In genomic region chr3:129942296-129942695, GRCh38 we compare ENCODE assay signal across 8 cellular contexts. TPM values are rescaled to one million over a fixed set of nuclear protein-coding genes. Genes with fewer than 3 reads are reported as not detected.
DNase-seq lines count a peak whose midpoint lies in the region; ATAC-seq and TF ChIP-seq lines count a peak whose summit lies in the region.

No MANE protein-coding gene starts in this region.

- CTCF ChIA-PET in activated CD4-positive, alpha-beta memory T cell treated with anti-CD3 and anti-CD28 coated beads, Interleukin-2, amount 10 ng/mL, durations not matched to agents 7 days and 5 days (lab: Charles Lee), result interaction anchor here (0.7 to 4.1 kb wide), 9 partner anchors 8 to 311 kb away, joined by 3 to 32 read pairs (median 6); partner anchors contain the start of gene TMCC1

- DNase-seq in EL, result peak; percentile 59
- peak; percentile 12 for DNase-seq in HFFc6
- peak; percentile 4 for DNase-seq in NCI-H2227 treated with DMSO at 0.1 percent for 48 hours (lab: John Stamatoyannopoulos, UW)
- peak; percentile 36 for DNase-seq in activated CD4-positive, alpha-beta memory T cell treated with anti-CD3 and anti-CD28 coated beads, Interleukin-2, amount 10 ng/mL, durations not matched to agents 7 days and 5 days
- DNase-seq in esophagus muscularis mucosa (ENCODE audit: extremely low spot score), result no peak
- DNase-seq in mucosa of gallbladder (ENCODE audit: low spot score), result peak; percentile 58
- peak; percentile 26 to 74 for DNase-seq in tibial nerve (ENCODE audit: low spot score in 2 of 2)

- H3K4me3 ChIP-seq in esophagus muscularis mucosa, result no peak overlapping the region
- no peak overlapping the region for H3K4me3 ChIP-seq in tibial nerve

- H3K27me3 ChIP-seq in esophagus muscularis mucosa (peaks cover 0 to 3% (median 0%) of the 10 kb centered on the region in 4 donors), tibial nerve (no peaks in the 10 kb centered on the region)

- H3K27me3 Mint-ChIP-seq in HFFc6 (ENCODE audit: insufficient read depth), result peaks cover 17% of the 10 kb centered on the region
- peaks cover 8% of the 10 kb centered on the region for H3K27me3 Mint-ChIP-seq in activated CD4-positive, alpha-beta memory T cell treated with anti-CD3 and anti-CD28 coated beads, Interleukin-2, amount 10 ng/mL, durations not matched to agents 7 days and 5 days

- TF ChIP-seq EP300 in esophagus muscularis mucosa (IDR thresholded peaks at IDR 0.05) (no peak), tibial nerve (IDR thresholded peaks at IDR 0.05) (no peak)

- H3K9me3 Mint-ChIP-seq in HFFc6, result peaks cover 3% of the 10 kb centered on the region; the same call in 1 of the 2 replicates
- no peaks in the 10 kb centered on the region for H3K9me3 Mint-ChIP-seq in activated CD4-positive, alpha-beta memory T cell treated with anti-CD3 and anti-CD28 coated beads, Interleukin-2, amount 10 ng/mL, durations not matched to agents 7 days and 5 days

- WGBS in esophagus muscularis mucosa, result 12% methylated on average over 6 of the region's 7 CpGs
- WGBS in tibial nerve, 2 donors, result 11 to 17% methylated on average over 7 of the region's 7 CpGs

- intact Hi-C loops in esophagus muscularis mucosa (cut with DNase I), result loop anchor here (2.0 to 5.0 kb wide), 2 partner anchors 61 to 165 kb away; no protein-coding TSS in a partner anchor

- ATAC-seq in HG02970 (IDR thresholded peaks at IDR 0.05; ENCODE audit: low FRiP score, unreplicated experiment), result no peak

- H3K36me3 Mint-ChIP-seq in HFFc6 (ENCODE audit: low read depth), result no peaks in the 10 kb centered on the region
- no peaks in the 10 kb centered on the region for H3K36me3 Mint-ChIP-seq in activated CD4-positive, alpha-beta memory T cell treated with anti-CD3 and anti-CD28 coated beads, Interleukin-2, amount 10 ng/mL, durations not matched to agents 7 days and 5 days (ENCODE audit: low read depth)

- H3K4me1 ChIP-seq in esophagus muscularis mucosa, result no peaks in the 10 kb centered on the region
- H3K4me1 ChIP-seq in tibial nerve, result peaks cover 0 to 7% (median 0%) of the 10 kb centered on the region in 4 donors

- TF ChIP-seq CTCF in HFFc6 (IDR thresholded peaks at IDR 0.05), result peak; percentile 89
- peak; percentile 50 to 67 (median 63) for TF ChIP-seq CTCF in esophagus muscularis mucosa (IDR thresholded peaks at IDR 0.05)
- peak; percentile 56 to 89 (median 77) for TF ChIP-seq CTCF in tibial nerve (IDR thresholded peaks at IDR 0.05)

- H3K27ac ChIP-seq in esophagus muscularis mucosa (replicated peaks in 1 of 4) (no peak overlapping the region), tibial nerve (no peak overlapping the region)

- H3K4me1 Mint-ChIP-seq in HFFc6 (ENCODE audit: low read depth), result peaks cover 6% of the 10 kb centered on the region; the same call in 1 of the 2 replicates
- peaks cover 12% of the 10 kb centered on the region for H3K4me1 Mint-ChIP-seq in activated CD4-positive, alpha-beta memory T cell treated with anti-CD3 and anti-CD28 coated beads, Interleukin-2, amount 10 ng/mL, durations not matched to agents 7 days and 5 days

- TF ChIP-seq POLR2A in esophagus muscularis mucosa (IDR thresholded peaks at IDR 0.05; ENCODE audit: low read depth) (no peak), tibial nerve (IDR thresholded peaks at IDR 0.05) (no peak)

- POLR2A ChIA-PET in activated CD4-positive, alpha-beta memory T cell treated with anti-CD3 and anti-CD28 coated beads, Interleukin-2, amount 10 ng/mL, durations not matched to agents 7 days and 5 days (lab: Charles Lee), result no interaction called here

- H3K27ac Mint-ChIP-seq in HFFc6, result no peak overlapping the region
- H3K27ac Mint-ChIP-seq in activated CD4-positive, alpha-beta memory T cell treated with anti-CD3 and anti-CD28 coated beads, Interleukin-2, amount 10 ng/mL, durations not matched to agents 7 days and 5 days, result no peak overlapping the region

- H3K4me3 Mint-ChIP-seq in HFFc6, result no peak overlapping the region
- no peak overlapping the region for H3K4me3 Mint-ChIP-seq in activated CD4-positive, alpha-beta memory T cell treated with anti-CD3 and anti-CD28 coated beads, Interleukin-2, amount 10 ng/mL, durations not matched to agents 7 days and 5 days

- peaks cover 0 to 6% (median 3%) of the 10 kb centered on the region in 4 donors for H3K9me3 ChIP-seq in esophagus muscularis mucosa
- H3K9me3 ChIP-seq in tibial nerve, result peaks cover 0 to 7% (median 0%) of the 10 kb centered on the region in 4 donors

- H3K36me3 ChIP-seq in esophagus muscularis mucosa, result no peaks in the 10 kb centered on the region
- no peaks in the 10 kb centered on the region for H3K36me3 ChIP-seq in tibial nerve

RNA-seq across cellular contexts. Expression of gene TRH, which starts 32.2 kb away (rescaled TPM):
- not detected for total RNA-seq in HFFc6 (2021; fragmentation: NEBNext Ultra II Directional; extraction: Animal tissue kit (Norgen Biotek cat#: 25700))
- not detected for total RNA-seq in activated CD4-positive, alpha-beta memory T cell treated with anti-CD3 and anti-CD28 coated beads, Interleukin-2, amount 10 ng/mL, durations not matched to agents 7 days and 5 days
- total RNA-seq in esophagus muscularis mucosa (under 1 TPM in 1 of 4 donors, not detected in 3; 0.33 TPM), mucosa of gallbladder (not detected), tibial nerve (not detected)

RNA-seq across cellular contexts. Expression of gene TMCC1, which starts 48.8 kb away (rescaled TPM):
- 10 to 100 TPM; 14.3 to 20.8 (median 16.7) TPM for total RNA-seq in HFFc6 (2021; fragmentation: NEBNext Ultra II Directional; extraction: Animal tissue kit (Norgen Biotek cat#: 25700))
- 10 to 100 TPM; 18.5 to 20.4 TPM for total RNA-seq in activated CD4-positive, alpha-beta memory T cell treated with anti-CD3 and anti-CD28 coated beads, Interleukin-2, amount 10 ng/mL, durations not matched to agents 7 days and 5 days
- total RNA-seq in esophagus muscularis mucosa (10 to 100 TPM; 24.5 to 36.2 (median 28.9) TPM), mucosa of gallbladder (52.9 TPM), tibial nerve (10 to 100 TPM; 19.9 to 27.9 (median 23.1) TPM)
